20 cellular contexts compared by ENCODE assay signal in genomic region chr7:77258014-77258413, GRCh38. TPM values are rescaled to one million over a fixed set of nuclear protein-coding genes. Genes with fewer than 3 reads are reported as not detected.
DNase-seq lines count a peak whose midpoint lies in the region; ATAC-seq, FAIRE-seq and TF ChIP-seq lines count a peak whose summit lies in the region.
"Had no signal": no experiment of that assay in that cellular context is flagged by ENCODE, and none has a peak within 500 bp of the region (broad histone marks: within the 10 kb centered on the region; RNA-seq: fewer than 3 reads in every experiment).

No MANE protein-coding gene starts in this region.

- H4K91ac ChIP-seq in mesenchymal stem cell (ENCODE audit: low read length), result no peak overlapping the region

- no peaks in the 10 kb centered on the region for H4K20me1 ChIP-seq in SK-N-SH (ENCODE audit: insufficient read depth)

- H3K79me1 ChIP-seq in mesenchymal stem cell (replicated peaks; ENCODE audit: low read length, poor library complexity, severe bottlenecking), result no peaks in the 10 kb centered on the region

- H3K79me2 ChIP-seq in SK-N-SH (ENCODE audit: insufficient read depth), result no peaks in the 10 kb centered on the region

- H2BK12ac ChIP-seq in mesenchymal stem cell (ENCODE audit: low read length in 2 of 2), result peak overlapping the region in 1 of 2 experiments; percentile 60

- POLR2A ChIA-PET in SK-N-SH (lab: Yijun Ruan, JAX), result no interaction called here

- no peak for ATAC-seq in SK-N-SH treated with all-trans-retinoic acid at 6 μM for 48 hours
- ATAC-seq in HG02840 (IDR thresholded peaks at IDR 0.05; ENCODE audit: low FRiP score, unreplicated experiment), result no peak
- no peak for ATAC-seq in GM18498 (IDR thresholded peaks at IDR 0.05; ENCODE audit: unreplicated experiment)

- H4K8ac ChIP-seq in mesenchymal stem cell (ENCODE audit: low read length), result no peak overlapping the region

- H2AK5ac ChIP-seq in mesenchymal stem cell (ENCODE audit: low read length, severe bottlenecking), result no peak overlapping the region

- no peak for TF ChIP-seq CTCF in SK-N-SH (IDR thresholded peaks at IDR 0.05)

- H3K4ac ChIP-seq in mesenchymal stem cell (ENCODE audit: low read depth in 1 of 2, low read length in 2 of 2), result no peak overlapping the region

- TF ChIP-seq EP300 in SK-N-SH (IDR thresholded peaks at IDR 0.05; ENCODE audit: borderline replicate concordance in 1 of 2, low read depth in 1 of 2, low read length in 1 of 2), result 0 out of 4 replicates have a peak, but pooled peaks of 1 of the 2 experiments have one; percentile 12

- no peak overlapping the region for H3K14ac ChIP-seq in mesenchymal stem cell (ENCODE audit: low read length in 2 of 2)

- no peak for FAIRE-seq in HTR-8/SVneo (lab: Jason Lieb, UNC)

- H3K9me3 ChIP-seq in SK-N-SH (no peaks in the 10 kb centered on the region), mesenchymal stem cell (ENCODE audit: control insufficient read depth, low read length) (no peaks in the 10 kb centered on the region)
- H3K9me3 ChIP-seq: SJSA1, tibial artery had no signal

- peak; percentile 69 for DNase-seq in SK-N-SH
- DNase-seq in HTR-8/SVneo (ENCODE audit: insufficient read length, low spot score), result peak; percentile 10
- DNase-seq in SKM-1 treated with dmso at 0.1 percent for 144 hours (lab: John Stamatoyannopoulos, UW; ENCODE audit: unreplicated experiment), result peak; percentile 27
- DNase-seq in mesenchymal stem cell, result peak; percentile 47
- no peak for DNase-seq in H7
- DNase-seq: activated naive CD8-positive, alpha-beta T cell treated with anti-CD3 and anti-CD28 coated beads, Interleukin-2, amount 10 ng/mL, durations not matched to agents 7 days and 5 days; central memory CD4-positive, alpha-beta T cell; head of caudate nucleus; left cardiac atrium; naive B cell; NCI-H1048; NCI-H774; retina; stimulated activated CD4-positive, alpha-beta T cell treated with anti-CD3 and anti-CD28 coated beads, Interleukin-2, amount 100 ng/mL, for 48 hours; tibial artery had no signal

- H3K4me3 ChIP-seq in SK-N-SH (ENCODE audit: low read depth in 2 of 2, low read length in 1 of 2), result no peak overlapping the region
- H3K4me3 ChIP-seq in mesenchymal stem cell (ENCODE audit: insufficient read depth in 1 of 2, low read depth in 1 of 2, low read length in 2 of 2), result no peak overlapping the region
- no peak overlapping the region for H3K4me3 ChIP-seq in H7 (ENCODE audit: insufficient read depth, low read depth, low read length)
- H3K4me3 ChIP-seq: SJSA1, tibial artery had no signal

- H2BK5ac ChIP-seq in mesenchymal stem cell (ENCODE audit: low read depth, low read length, poor library complexity, severe bottlenecking), result no peak overlapping the region

- H3K18ac ChIP-seq in mesenchymal stem cell (ENCODE audit: low read depth in 1 of 2, low read length in 2 of 2), result no peak overlapping the region

- peaks cover 0 to 4% of the 10 kb centered on the region in 2 experiments; a peak in 1 of 4 replicates for H3K4me1 ChIP-seq in SK-N-SH (ENCODE audit: control insufficient read depth in 1 of 2, insufficient read depth in 2 of 2, low read depth in 1 of 2, low read length in 1 of 2)
- peaks cover 1% of the 10 kb centered on the region for H3K4me1 ChIP-seq in mesenchymal stem cell (ENCODE audit: control insufficient read depth, insufficient read depth, low read depth, low read length)
- H3K4me1 ChIP-seq: tibial artery had no signal

- no peaks in the 10 kb centered on the region for H3K36me3 ChIP-seq in SK-N-SH (replicated peaks in 1 of 2; ENCODE audit: control insufficient read depth in 1 of 2, insufficient read depth in 2 of 2, low read length in 1 of 2)
- no peaks in the 10 kb centered on the region for H3K36me3 ChIP-seq in mesenchymal stem cell (ENCODE audit: control insufficient read depth in 1 of 2, insufficient read depth in 2 of 2, low read depth in 1 of 2, low read length in 2 of 2)
- no peaks in the 10 kb centered on the region for H3K36me3 ChIP-seq in H7 (replicated peaks; ENCODE audit: control insufficient read depth, insufficient read depth, low read length)
- H3K36me3 ChIP-seq: SJSA1, tibial artery had no signal

- no peak overlapping the region for H2BK120ac ChIP-seq in mesenchymal stem cell (ENCODE audit: low read depth, low read length)

- no peaks in the 10 kb centered on the region for H3F3A ChIP-seq in SK-N-SH (replicated peaks; ENCODE audit: insufficient read depth)

- H2BK15ac ChIP-seq in mesenchymal stem cell (ENCODE audit: low read depth, poor library complexity, severe bottlenecking), result no peak overlapping the region

- no peak overlapping the region for H3K23ac ChIP-seq in mesenchymal stem cell (ENCODE audit: low read length in 2 of 2)

- no peak for TF ChIP-seq RAD21 in SK-N-SH (IDR thresholded peaks at IDR 0.05; ENCODE audit: low read length)

- H3K9me2 ChIP-seq in SK-N-SH, result no peaks in the 10 kb centered on the region

- H3K9ac ChIP-seq in SK-N-SH (no peak overlapping the region), mesenchymal stem cell (ENCODE audit: low read length) (no peak overlapping the region)

- CTCF ChIA-PET in SK-N-SH (lab: Yijun Ruan, JAX), result interaction anchor here (1.5 to 3.4 kb wide), 2 partner anchors 11 to 74 kb away, joined by 4 to 25 read pairs; no protein-coding TSS in a partner anchor

- WGBS in SK-N-SH (ENCODE audit: low lambda C conversion rate), result 54% methylated on average over 1 of the region's 1 CpG
- WGBS in mesenchymal stem cell, result 100% methylated on average over 1 of the region's 1 CpG

- H3K27ac ChIP-seq in SK-N-SH (ENCODE audit: low read depth in 2 of 2, low read length in 1 of 2) (no peak overlapping the region), mesenchymal stem cell (ENCODE audit: low read length, poor library complexity, severe bottlenecking) (no peak overlapping the region)
- H3K27ac ChIP-seq: SJSA1, tibial artery, VCaP had no signal

- no peak overlapping the region for H3K4me2 ChIP-seq in SK-N-SH
- no peak overlapping the region for H3K4me2 ChIP-seq in mesenchymal stem cell (ENCODE audit: low read length, poor library complexity, severe bottlenecking)

- H2AFZ ChIP-seq in SK-N-SH (ENCODE audit: low read depth) (no peak overlapping the region), mesenchymal stem cell (ENCODE audit: low read depth, low read length) (no peak overlapping the region)

- H3K27me3 ChIP-seq in SK-N-SH (ENCODE audit: insufficient read depth), result no peaks in the 10 kb centered on the region
- no peaks in the 10 kb centered on the region for H3K27me3 ChIP-seq in mesenchymal stem cell (ENCODE audit: control insufficient read depth in 1 of 2, insufficient read depth in 1 of 2, low read length in 2 of 2)
- H3K27me3 ChIP-seq in H7 (ENCODE audit: control insufficient read depth, insufficient read depth, low read length), result no peaks in the 10 kb centered on the region
- H3K27me3 ChIP-seq: SJSA1, tibial artery had no signal

TF ChIP-seq in SK-N-SH, 30 proteins besides CTCF, POLR2A, EP300 and RAD21:
- TF ChIP-seq ELF1 (IDR thresholded peaks at IDR 0.05) (no peak), GATA2 (CRISPR knock-in tag; IDR thresholded peaks at IDR 0.05) (peak; percentile 48)

TF ChIP-seq in SK-N-SH treated with all-trans-retinoic acid at 6 μM for 48 hours, 23 proteins besides CTCF, POLR2A, EP300 and RAD21 (continues in another document):
- TF ChIP-seq TCF4 (CRISPR knock-in tag; IDR thresholded peaks at IDR 0.05; ENCODE audit: borderline replicate concordance) (no peak), ISL1 (CRISPR knock-in tag; IDR thresholded peaks at IDR 0.05) (no peak), RARB (CRISPR knock-in tag; IDR thresholded peaks at IDR 0.05) (no peak), ARNTL (CRISPR knock-in tag; IDR thresholded peaks at IDR 0.05; ENCODE audit: borderline replicate concordance, low read depth) (no peak), ZC3H10 (CRISPR knock-in tag; IDR thresholded peaks at IDR 0.05) (no peak), CSDC2 (CRISPR knock-in tag; IDR thresholded peaks at IDR 0.05) (no peak), GLIS3 (CRISPR knock-in tag; IDR thresholded peaks at IDR 0.05) (no peak), ZFP30 (CRISPR knock-in tag; IDR thresholded peaks at IDR 0.05) (no peak), ZNF70 (CRISPR knock-in tag; IDR thresholded peaks at IDR 0.05) (no peak), OSR1 (CRISPR knock-in tag; IDR thresholded peaks at IDR 0.05) (no peak)
- TF ChIP-seq, protein P1, sequence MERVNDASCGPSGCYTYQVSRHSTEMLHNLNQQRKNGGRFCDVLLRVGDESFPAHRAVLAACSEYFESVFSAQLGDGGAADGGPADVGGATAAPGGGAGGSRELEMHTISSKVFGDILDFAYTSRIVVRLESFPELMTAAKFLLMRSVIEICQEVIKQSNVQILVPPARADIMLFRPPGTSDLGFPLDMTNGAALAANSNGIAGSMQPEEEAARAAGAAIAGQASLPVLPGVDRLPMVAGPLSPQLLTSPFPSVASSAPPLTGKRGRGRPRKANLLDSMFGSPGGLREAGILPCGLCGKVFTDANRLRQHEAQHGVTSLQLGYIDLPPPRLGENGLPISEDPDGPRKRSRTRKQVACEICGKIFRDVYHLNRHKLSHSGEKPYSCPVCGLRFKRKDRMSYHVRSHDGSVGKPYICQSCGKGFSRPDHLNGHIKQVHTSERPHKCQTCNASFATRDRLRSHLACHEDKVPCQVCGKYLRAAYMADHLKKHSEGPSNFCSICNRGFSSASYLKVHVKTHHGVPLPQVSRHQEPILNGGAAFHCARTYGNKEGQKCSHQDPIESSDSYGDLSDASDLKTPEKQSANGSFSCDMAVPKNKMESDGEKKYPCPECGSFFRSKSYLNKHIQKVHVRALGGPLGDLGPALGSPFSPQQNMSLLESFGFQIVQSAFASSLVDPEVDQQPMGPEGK (CRISPR knock-in tag; IDR thresholded peaks at IDR 0.05; ENCODE audit: borderline replicate concordance), result no peak
- TF ChIP-seq, protein P2, sequence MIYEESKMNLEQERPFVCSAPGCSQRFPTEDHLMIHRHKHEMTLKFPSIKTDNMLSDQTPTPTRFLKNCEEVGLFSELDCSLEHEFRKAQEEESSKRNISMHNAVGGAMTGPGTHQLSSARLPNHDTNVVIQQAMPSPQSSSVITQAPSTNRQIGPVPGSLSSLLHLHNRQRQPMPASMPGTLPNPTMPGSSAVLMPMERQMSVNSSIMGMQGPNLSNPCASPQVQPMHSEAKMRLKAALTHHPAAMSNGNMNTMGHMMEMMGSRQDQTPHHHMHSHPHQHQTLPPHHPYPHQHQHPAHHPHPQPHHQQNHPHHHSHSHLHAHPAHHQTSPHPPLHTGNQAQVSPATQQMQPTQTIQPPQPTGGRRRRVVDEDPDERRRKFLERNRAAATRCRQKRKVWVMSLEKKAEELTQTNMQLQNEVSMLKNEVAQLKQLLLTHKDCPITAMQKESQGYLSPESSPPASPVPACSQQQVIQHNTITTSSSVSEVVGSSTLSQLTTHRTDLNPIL (CRISPR knock-in tag; IDR thresholded peaks at IDR 0.05; ENCODE audit: low read depth), result no peak

RNA-seq across cellular contexts. Expression of gene FGL2, which starts 58.4 kb away (rescaled TPM):
- not detected in 2 replicates for polyA plus RNA-seq in SK-N-SH (2012; rRNA removed)
- polyA plus RNA-seq in SK-N-SH (2012; cell fraction: cytosol; rRNA removed), result not detected in 2 replicates
- polyA plus RNA-seq in SK-N-SH (2012; cell fraction: nucleus; rRNA removed), result not detected in 2 replicates
- 0.69 TPM for polyA plus RNA-seq in mesenchymal stem cell (2013, experiment 1 of 2)
- polyA plus RNA-seq in mesenchymal stem cell (2013, experiment 2 of 2), result 0.82 TPM
- not detected in 2 replicates for total RNA-seq in H7 (2014; rRNA removed; shearing (Covaris generic))
